Comparison of ENCODE assay signal across 10 cellular contexts in the genomic region with DNA sequence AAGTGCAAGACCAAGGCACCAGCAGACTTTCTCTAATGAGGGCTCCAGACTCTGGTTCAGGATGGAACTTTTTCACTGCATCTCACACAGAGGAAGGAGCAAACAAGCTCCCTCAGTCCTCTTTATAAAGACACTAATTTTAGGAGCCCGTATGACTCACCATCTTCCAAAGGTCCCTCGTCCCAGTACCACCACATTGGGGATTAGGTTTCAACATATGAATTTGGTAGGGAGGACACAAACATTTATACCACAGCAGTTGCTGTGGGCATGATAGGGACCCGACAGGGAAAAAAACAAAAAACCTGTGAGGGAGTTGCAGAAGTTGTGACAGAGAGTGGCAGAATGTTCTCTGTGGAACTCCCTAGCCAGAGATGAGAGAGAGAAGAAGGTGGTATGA. TPM values are rescaled to one million over a fixed set of nuclear protein-coding genes. Genes with fewer than 3 reads are reported as not detected.
"Had no signal": no experiment of that assay in that cellular context is flagged by ENCODE, and none has a peak within 500 bp of the region (broad histone marks: within the 10 kb centered on the region; RNA-seq: fewer than 3 reads in every experiment).

No MANE protein-coding gene starts in this region.

- H3K9ac ChIP-seq: KMS-11 had no signal

- H3K36me3 Mint-ChIP-seq: IgD-negative memory B cell had no signal

- H3K4me3 ChIP-seq: K562 had no signal

- H3K4me1 Mint-ChIP-seq: IgD-negative memory B cell had no signal

- DNase-seq: IMR-90, KBM-7, KG1 had no signal

- H3K27ac ChIP-seq: HL-60, KMS-11 had no signal

- H3K4me2 ChIP-seq: KMS-11 had no signal

- H3K27ac Mint-ChIP-seq: IgD-negative memory B cell had no signal

- H3K4me3 Mint-ChIP-seq: IgD-negative memory B cell had no signal

- ATAC-seq: HepG2, K562 had no signal

RNA-seq across cellular contexts. Expression of a gene that starts 6.5 kb away (rescaled TPM):
- total RNA-seq: HepG2, HT-29, HT1080, IMR-90, K562 had no signal
- polyA plus RNA-seq: HepG2, IgD-negative memory B cell, IMR-90, K562 had no signal
